In genomic region chr10:124564881-124565280, GRCh38 we compare ENCODE assay signal across 19 cellular contexts.
"Had no signal": no experiment of that assay in that cellular context is flagged by ENCODE, and none has a peak within 500 bp of the region (broad histone marks: within the 10 kb centered on the region; RNA-seq: fewer than 3 reads in every experiment).

No MANE protein-coding gene starts in this region.

- H3K27me3 ChIP-seq: adrenal gland, neutrophil, stomach, upper lobe of right lung had no signal

- H3K4me3 ChIP-seq: adrenal gland, SK-N-MC, skin epidermis, stomach, thoracic aorta, upper lobe of right lung had no signal

- H3K36me3 ChIP-seq: adrenal gland, neutrophil, stomach, thoracic aorta, upper lobe of right lung had no signal

- H3K9me3 ChIP-seq: adrenal gland, neutrophil, stomach, thoracic aorta, upper lobe of right lung had no signal

- H3K27me3 Mint-ChIP-seq: T-cell had no signal

- DNase-seq: activated CD4-positive, alpha-beta T cell treated with anti-CD3 and anti-CD28 coated beads, Interleukin-2, amount 10 ng/mL, durations not matched to agents 24 days and 14 days; activated CD8-positive, alpha-beta T cell treated with anti-CD3 and anti-CD28 coated beads, Interleukin-2, amount 10 ng/mL, durations not matched to agents 7 days and 5 days; activated naive CD4-positive, alpha-beta T cell treated with anti-CD3 and anti-CD28 coated beads, Interleukin-2, amount 50 U/mL, for 16 hours; activated T-cell treated with anti-CD3 and anti-CD28 coated beads, Interleukin-2, amount 50 U/mL, for 4 hours; dermis blood vessel endothelial cell; foreskin fibroblast; left ventricle myocardium superior; right cardiac atrium; stimulated activated CD4-positive, alpha-beta T cell treated with anti-CD3 and anti-CD28 coated beads, Interleukin-15, amount 100 ng/mL, for 24 hours; stimulated activated CD4-positive, alpha-beta T cell treated with anti-CD3 and anti-CD28 coated beads, Interleukin-2, amount 100 ng/mL, for 48 hours; stomach; T-cell; T-helper 9 cell; upper lobe of right lung had no signal

- H3K4me1 Mint-ChIP-seq: activated CD4-positive, alpha-beta T cell treated with anti-CD3 and anti-CD28 coated beads, Interleukin-2, amount 10 ng/mL, durations not matched to agents 24 days and 14 days; T-cell had no signal

- H3K27ac ChIP-seq: adrenal gland, neutrophil, SK-N-MC, skin epidermis, stomach, thoracic aorta, upper lobe of right lung had no signal

- ATAC-seq: activated CD8-positive, alpha-beta T cell treated with anti-CD3 and anti-CD28 coated beads, Interleukin-2, amount 10 ng/mL, durations not matched to agents 7 days and 5 days; activated T-cell treated with anti-CD3 and anti-CD28 coated beads, Interleukin-2, amount 50 U/mL, for 4 hours; T-cell had no signal

- H3K4me3 Mint-ChIP-seq: activated CD4-positive, alpha-beta T cell treated with anti-CD3 and anti-CD28 coated beads, Interleukin-2, amount 10 ng/mL, durations not matched to agents 24 days and 14 days; activated CD8-positive, alpha-beta T cell treated with anti-CD3 and anti-CD28 coated beads, Interleukin-2, amount 10 ng/mL, durations not matched to agents 7 days and 5 days; activated T-cell treated with anti-CD3 and anti-CD28 coated beads, Interleukin-2, amount 50 U/mL, for 4 hours; T-cell had no signal

- H3K9me3 Mint-ChIP-seq: activated CD4-positive, alpha-beta T cell treated with anti-CD3 and anti-CD28 coated beads, Interleukin-2, amount 10 ng/mL, durations not matched to agents 24 days and 14 days had no signal

- H3K27ac Mint-ChIP-seq: activated CD4-positive, alpha-beta T cell treated with anti-CD3 and anti-CD28 coated beads, Interleukin-2, amount 10 ng/mL, durations not matched to agents 24 days and 14 days; activated CD8-positive, alpha-beta T cell treated with anti-CD3 and anti-CD28 coated beads, Interleukin-2, amount 10 ng/mL, durations not matched to agents 7 days and 5 days; T-cell had no signal
